Comparison of ENCODE assay signal across 9 cellular contexts in genomic region chr14:23379331-23380196, GRCh38. TPM values are rescaled to one million over a fixed set of nuclear protein-coding genes. Genes with fewer than 3 reads are reported as not detected.
DNase-seq lines count a peak whose midpoint lies in the region; ATAC-seq and TF ChIP-seq lines count a peak whose summit lies in the region.
"Had no signal": no experiment of that assay in that cellular context is flagged by ENCODE, and none has a peak within 500 bp of the region (broad histone marks: within the 10 kb centered on the region; RNA-seq: fewer than 3 reads in every experiment).

No MANE protein-coding gene starts in this region.

- ATAC-seq in activated naive CD4-positive, alpha-beta T cell treated with anti-CD3 and anti-CD28 coated beads, Interleukin-2, amount 50 U/mL, for 72 hours, result peak; percentile 88 to 93
- ATAC-seq in GM19023 (IDR thresholded peaks at IDR 0.05; ENCODE audit: unreplicated experiment), result no peak

- H3K27ac Mint-ChIP-seq in activated naive CD4-positive, alpha-beta T cell treated with anti-CD3 and anti-CD28 coated beads, Interleukin-2, amount 50 U/mL, for 72 hours, result no peak overlapping the region

- no peaks in the 10 kb centered on the region for H3F3A ChIP-seq in SK-N-SH (replicated peaks; ENCODE audit: insufficient read depth)

- H3K36me3 Mint-ChIP-seq in activated naive CD4-positive, alpha-beta T cell treated with anti-CD3 and anti-CD28 coated beads, Interleukin-2, amount 50 U/mL, for 72 hours, result no peaks in the 10 kb centered on the region

- H3K9me2 ChIP-seq in SK-N-SH, result no peaks in the 10 kb centered on the region

- H3K9me3 ChIP-seq in SK-N-SH (no peaks in the 10 kb centered on the region), right atrium auricular region (no peaks in the 10 kb centered on the region)
- H3K9me3 ChIP-seq: SJSA1 had no signal

- no peaks in the 10 kb centered on the region for H4K20me1 ChIP-seq in SK-N-SH (ENCODE audit: insufficient read depth)

- CTCF ChIA-PET in SK-N-SH (lab: Yijun Ruan, JAX), result interaction anchor here (0.5 to 8.2 kb wide), 44 partner anchors 11 to 250 kb away, joined by 3 to 179 read pairs (median 4); partner anchors contain the start of genes EFS, HOMEZ, PABPN1 and SLC22A17

- H3K36me3 ChIP-seq in SK-N-SH (replicated peaks in 1 of 2; ENCODE audit: control insufficient read depth in 1 of 2, insufficient read depth in 2 of 2, low read length in 1 of 2), result no peaks in the 10 kb centered on the region
- peaks cover 34% of the 10 kb centered on the region for H3K36me3 ChIP-seq in right atrium auricular region
- H3K36me3 ChIP-seq: SJSA1 had no signal

- H3K4me2 ChIP-seq in SK-N-SH, result no peak overlapping the region

- H3K9ac ChIP-seq in SK-N-SH, result no peak overlapping the region

- H3K9me3 Mint-ChIP-seq in activated naive CD4-positive, alpha-beta T cell treated with anti-CD3 and anti-CD28 coated beads, Interleukin-2, amount 50 U/mL, for 72 hours, result no peaks in the 10 kb centered on the region

- TF ChIP-seq CTCF in SK-N-SH (IDR thresholded peaks at IDR 0.05) (peak; percentile 81), right atrium auricular region (IDR thresholded peaks at IDR 0.05) (peak; percentile 84 to 85)

- no peaks in the 10 kb centered on the region for H3K79me2 ChIP-seq in SK-N-SH (ENCODE audit: insufficient read depth)

- no peak for TF ChIP-seq EP300 in SK-N-SH (IDR thresholded peaks at IDR 0.05; ENCODE audit: borderline replicate concordance in 1 of 2, low read depth in 1 of 2, low read length in 1 of 2)

- WGBS in SK-N-SH (ENCODE audit: low lambda C conversion rate), result 35% methylated on average over 7 of the region's 13 CpGs

- H3K27ac ChIP-seq in SK-N-SH (ENCODE audit: low read depth in 2 of 2, low read length in 1 of 2) (no peak overlapping the region), right atrium auricular region (no peak overlapping the region)
- H3K27ac ChIP-seq: SJSA1 had no signal

- DNase-seq in DMS114 treated with DMSO at 0.1 percent for 48 hours (lab: John Stamatoyannopoulos, UW; ENCODE audit: unreplicated experiment) (peak; percentile 10), HuH-7.5 (ENCODE audit: low spot score) (peak; percentile 89), SK-N-SH (peak; percentile 83), right atrium auricular region (ENCODE audit: low spot score) (peak; percentile 76), epidermal melanocyte (ENCODE audit: insufficient read length, low spot score) (no peak)
- peak in 1 of 2 donors; percentile 76 for DNase-seq in activated naive CD4-positive, alpha-beta T cell treated with anti-CD3 and anti-CD28 coated beads, Interleukin-2, amount 50 U/mL, for 72 hours (ENCODE audit: low spot score in 2 of 2)
- peak; percentile 65 for DNase-seq in stimulated activated CD4-positive, alpha-beta T cell treated with anti-CD3 and anti-CD28 coated beads, Interleukin-12 subunit alpha, Interleukin-12 subunit beta, amount 100 ng/mL, for 4 hours

- POLR2A ChIA-PET in SK-N-SH (lab: Yijun Ruan, JAX), result interaction anchor here (1.0 to 1.7 kb wide), 3 partner anchors 13 to 57 kb away, joined by 3 to 6 read pairs (median 5); no protein-coding TSS in a partner anchor

- no peak overlapping the region for H2AFZ ChIP-seq in SK-N-SH (ENCODE audit: low read depth)

- TF ChIP-seq RAD21 in SK-N-SH (IDR thresholded peaks at IDR 0.05; ENCODE audit: low read length), result peak; percentile 87

- H3K4me3 ChIP-seq in SK-N-SH (ENCODE audit: low read depth in 2 of 2, low read length in 1 of 2) (peak overlapping the region in 1 of 2 experiments; percentile 52; a peak in 1 of 4 replicates), right atrium auricular region (no peak overlapping the region)
- H3K4me3 ChIP-seq: SJSA1 had no signal

- H3K27me3 ChIP-seq in SK-N-SH (ENCODE audit: insufficient read depth) (peaks cover 8% of the 10 kb centered on the region), right atrium auricular region (no peaks in the 10 kb centered on the region)

- H3K4me1 ChIP-seq in SK-N-SH (ENCODE audit: control insufficient read depth in 1 of 2, insufficient read depth in 2 of 2, low read depth in 1 of 2, low read length in 1 of 2) (peaks cover 0 to 3% of the 10 kb centered on the region in 2 experiments; a peak in 1 of 4 replicates), right atrium auricular region (no peaks in the 10 kb centered on the region)
- H3K4me1 ChIP-seq: SJSA1 had no signal

TF ChIP-seq in SK-N-SH, 30 proteins besides CTCF, POLR2A, EP300 and RAD21:
- TF ChIP-seq PBX3 (IDR thresholded peaks at IDR 0.05) (no peak), SMC3 (IDR thresholded peaks at IDR 0.05; ENCODE audit: low read depth, low read length) (peak; percentile 86)

RNA-seq across cellular contexts. Expression of gene CMTM5, which starts 2.7 kb away (rescaled TPM):
- 0.13 TPM in 1 of 2 replicates, not detected in the other for polyA plus RNA-seq in SK-N-SH (2012; rRNA removed)
- polyA plus RNA-seq in SK-N-SH (2012; cell fraction: cytosol; rRNA removed), result not detected in 2 replicates
- polyA plus RNA-seq in SK-N-SH (2012; cell fraction: nucleus; rRNA removed), result not detected in 2 replicates
- total RNA-seq in activated naive CD4-positive, alpha-beta T cell treated with anti-CD3 and anti-CD28 coated beads, Interleukin-2, amount 50 U/mL, for 72 hours, result not detected
- not detected for total RNA-seq in right atrium auricular region
- total RNA-seq: SJSA1 had no signal

RNA-seq across cellular contexts. Expression of gene IL25, which starts 7.0 kb away (rescaled TPM):
- polyA plus RNA-seq in SK-N-SH (2012; rRNA removed), result not detected in 2 replicates
- polyA plus RNA-seq in SK-N-SH (2012; cell fraction: cytosol; rRNA removed), result not detected in 2 replicates
- polyA plus RNA-seq in SK-N-SH (2012; cell fraction: nucleus; rRNA removed), result 0.04 TPM in 1 of 2 replicates, not detected in the other
- total RNA-seq in activated naive CD4-positive, alpha-beta T cell treated with anti-CD3 and anti-CD28 coated beads, Interleukin-2, amount 50 U/mL, for 72 hours, result not detected
- not detected for total RNA-seq in right atrium auricular region
- total RNA-seq: SJSA1 had no signal

RNA-seq across cellular contexts. Expression of gene EFS, which starts 14.6 kb away (rescaled TPM):
- polyA plus RNA-seq in SK-N-SH (2012; rRNA removed), result 2.6 and 4.4 TPM in 2 replicates
- polyA plus RNA-seq in SK-N-SH (2012; cell fraction: cytosol; rRNA removed), result 1.8 and 3.4 TPM in 2 replicates
- 9.6 and 13.4 TPM in 2 replicates for polyA plus RNA-seq in SK-N-SH (2012; cell fraction: nucleus; rRNA removed)
- total RNA-seq in activated naive CD4-positive, alpha-beta T cell treated with anti-CD3 and anti-CD28 coated beads, Interleukin-2, amount 50 U/mL, for 72 hours, result under 1 TPM in 1 of 2 donors, not detected in 1; 0.10 TPM
- total RNA-seq in right atrium auricular region, result 1 to 10 TPM; 4.1 to 6.3 TPM
- total RNA-seq: SJSA1 had no signal

RNA-seq across cellular contexts. Expression of gene SLC22A17, which starts 26.9 kb away (rescaled TPM):
- 20.6 and 27.2 TPM in 2 replicates for polyA plus RNA-seq in SK-N-SH (2012; rRNA removed)
- polyA plus RNA-seq in SK-N-SH (2012; cell fraction: cytosol; rRNA removed), result 6.7 and 12.0 TPM in 2 replicates
- 94.2 and 116 TPM in 2 replicates for polyA plus RNA-seq in SK-N-SH (2012; cell fraction: nucleus; rRNA removed)
- 1 to 10 TPM; 7.4 to 8.8 TPM for total RNA-seq in activated naive CD4-positive, alpha-beta T cell treated with anti-CD3 and anti-CD28 coated beads, Interleukin-2, amount 50 U/mL, for 72 hours
- total RNA-seq in right atrium auricular region, result 10 to 100 TPM; 29.4 to 47.0 TPM

RNA-seq across cellular contexts. Expression of gene MYH6, which starts 28.5 kb away (rescaled TPM):
- polyA plus RNA-seq in SK-N-SH (2012; rRNA removed), result not detected in 2 replicates
- polyA plus RNA-seq in SK-N-SH (2012; cell fraction: cytosol; rRNA removed), result not detected in 2 replicates
- polyA plus RNA-seq in SK-N-SH (2012; cell fraction: nucleus; rRNA removed), result not detected in 2 replicates
- under 1 TPM in 1 of 2 donors, not detected in 1; 0.60 TPM for total RNA-seq in activated naive CD4-positive, alpha-beta T cell treated with anti-CD3 and anti-CD28 coated beads, Interleukin-2, amount 50 U/mL, for 72 hours
- over 10,000 TPM in 1 of 2 donors, 1,000 to 10,000 TPM in 1; 8,253 to 13,240 TPM for total RNA-seq in right atrium auricular region
- total RNA-seq: SJSA1 had no signal

Comparison
In these comparisons a context has a peak if more than half of its experiments do, and no peak if none do; other contexts are left out.
1. RNA of gene EFS, which starts 14.6 kb away (total RNA-seq): 4.1 to 6.3 TPM in right atrium auricular region; 0.10 TPM in activated naive CD4-positive, alpha-beta T cell treated with anti-CD3 and anti-CD28 coated beads, Interleukin-2, amount 50 U/mL, for 72 hours; every median in the first group is over 4 times any median in the second.